24 cellular contexts compared by ENCODE assay signal in the genomic region with DNA sequence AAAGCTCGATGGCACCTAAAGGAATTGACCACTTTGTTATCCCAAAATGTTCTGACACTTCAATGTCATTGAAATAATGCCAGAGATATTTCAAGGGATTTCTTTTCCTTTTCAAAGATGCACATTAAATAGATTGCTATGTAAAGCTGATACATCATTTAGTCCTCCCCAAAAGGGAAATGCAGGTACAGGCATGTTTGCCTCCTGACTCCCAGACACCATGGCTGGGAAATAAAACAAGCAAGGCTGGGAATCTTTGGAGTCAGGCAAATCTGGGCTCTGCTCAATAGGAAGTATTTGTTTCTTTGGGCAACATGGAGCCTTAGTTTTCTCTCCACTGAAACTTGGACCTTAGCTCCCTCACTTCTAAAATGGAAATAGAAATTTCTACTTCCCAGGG.
"Had no signal": no experiment of that assay in that cellular context is flagged by ENCODE, and none has a peak within 500 bp of the region (broad histone marks: within the 10 kb centered on the region; RNA-seq: fewer than 3 reads in every experiment).

No MANE protein-coding gene starts in this region.

- H3K36me3 ChIP-seq: left ventricle myocardium inferior, pancreas, prostate gland, tibial nerve, uterus had no signal

- H3K27ac ChIP-seq: left ventricle myocardium inferior, pancreas, prostate gland, skin epidermis, tibial nerve, uterus had no signal

- FAIRE-seq: islet of Langerhans, pancreas had no signal

- ATAC-seq: mucosa of descending colon; naive thymus-derived CD4-positive, alpha-beta T cell; natural killer cell treated with Interleukin-12 subunit alpha and Interleukin-12 subunit beta and Interleukin-15 and Interleukin-18, amount 100 ng/mL, for 72 hours; pancreas; right cardiac atrium; sciatic nerve; stimulated activated memory B cell treated with anti-CD40 and anti-IgM and Interleukin-4, amounts not matched to agents 10 μg/mL and 1 μg/mL and 100 μg/mL, for 72 hours; stimulated activated naive CD8-positive, alpha-beta T cell treated with anti-CD3 and anti-CD28 coated beads, Interleukin-15, amount 100 ng/mL, for 72 hours had no signal

- H3K4me1 ChIP-seq: left ventricle myocardium inferior, pancreas, prostate gland, tibial nerve, uterus had no signal

- H3K27me3 ChIP-seq: pancreas, tibial nerve, uterus had no signal

- DNase-seq: hypothalamus; immature natural killer cell; left ventricle myocardium inferior; midbrain; mucosa of descending colon; naive thymus-derived CD4-positive, alpha-beta T cell; pancreas; posterior cingulate gyrus; retina; right cardiac atrium; stimulated activated CD4-positive, alpha-beta T cell treated with anti-CD3 and anti-CD28 coated beads, Interleukin-4, amount 100 ng/mL, for 4 hours; stimulated activated CD8-positive, alpha-beta memory T cell treated with anti-CD3 and anti-CD28 coated beads, Interleukin-4, amount 100 ng/mL, for 48 hours; stimulated activated naive CD4-positive, alpha-beta T cell treated with Interleukin-2 at 50 U/mL for 16 hours; stimulated activated naive CD8-positive, alpha-beta T cell treated with anti-CD3 and anti-CD28 coated beads, Interleukin-15, amount 100 ng/mL, for 72 hours; substantia nigra; uterus had no signal

- H3K9me3 ChIP-seq: left ventricle myocardium inferior, mucosa of descending colon, pancreas, prostate gland, uterus had no signal

- H3K4me3 ChIP-seq: left ventricle myocardium inferior, lung, mucosa of descending colon, pancreas, prostate gland, skin epidermis, tibial nerve, uterus had no signal
